In the genomic region with DNA sequence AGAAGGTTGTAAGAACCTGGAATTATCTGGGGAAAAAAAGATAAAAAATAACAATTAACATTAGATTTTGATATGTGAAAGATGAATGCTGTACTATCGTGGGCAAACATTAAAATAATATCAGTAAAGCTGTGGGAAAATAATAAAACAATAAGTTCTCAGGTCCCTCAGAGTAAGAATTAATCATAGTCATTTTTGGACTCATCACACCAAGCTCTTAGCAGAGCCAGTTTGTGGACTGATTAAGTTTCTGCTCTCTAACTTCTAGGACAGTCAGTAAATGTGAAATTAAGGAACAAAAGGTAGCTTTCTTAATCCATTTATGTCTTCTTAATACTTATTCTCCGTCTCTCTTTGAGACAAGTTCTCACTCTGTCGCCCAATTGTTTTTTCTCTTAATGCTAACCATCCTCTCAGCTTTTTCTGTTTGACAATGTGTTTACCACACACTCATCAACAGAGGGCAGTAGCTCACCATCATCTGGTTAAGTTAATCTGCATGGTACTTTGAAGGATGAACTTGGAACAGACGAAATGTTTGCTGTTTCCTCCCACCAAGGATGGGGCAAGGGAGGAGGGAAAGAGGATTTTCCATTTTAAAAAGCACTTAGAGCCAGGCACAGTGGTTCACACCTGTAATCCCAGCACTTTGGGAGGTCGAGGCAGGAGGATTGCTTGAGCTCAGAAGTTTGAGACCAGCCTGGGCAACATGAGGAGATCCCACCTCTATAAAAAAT, we compare ENCODE assay signal across 8 cellular contexts. TPM values are rescaled to one million over a fixed set of nuclear protein-coding genes. Genes with fewer than 3 reads are reported as not detected.
A peak's percentile ranks its signal among the peaks of the same experiment; 100 is the strongest.
DNase-seq lines count a peak whose midpoint lies in the region; ATAC-seq and TF ChIP-seq lines count a peak whose summit lies in the region.

No MANE protein-coding gene starts in this region.

- peak overlapping the region; percentile 1 for H3K4me3 Mint-ChIP-seq in CD4-positive, alpha-beta T cell
- H3K4me3 Mint-ChIP-seq in stimulated activated naive CD8-positive, alpha-beta T cell treated with anti-CD3 and anti-CD28 coated beads, Interleukin-15, Interleukin-2, amounts not matched to agents 100 ng/mL and 50 ng/mL, for 24 hours = peak overlapping the region; percentile 36

- peak in 8 of 10 experiments; percentile 9 to 40 (median 22) for DNase-seq in CD4-positive, alpha-beta T cell
- DNase-seq in NCI-H1694 treated with DMSO at 0.1 percent for 48 hours (lab: John Stamatoyannopoulos, UW) (peak; percentile 72), T-helper 9 cell (peak; percentile 32), coronary artery (ENCODE audit: low spot score) (no peak), left lung (no peak)

- no peaks in the 10 kb centered on the region for H3K9me3 Mint-ChIP-seq in CD4-positive, alpha-beta T cell
- H3K9me3 Mint-ChIP-seq in stimulated activated naive CD8-positive, alpha-beta T cell treated with anti-CD3 and anti-CD28 coated beads, Interleukin-15, Interleukin-2, amounts not matched to agents 100 ng/mL and 50 ng/mL, for 24 hours = no peaks in the 10 kb centered on the region

- no peaks in the 10 kb centered on the region for H3K27me3 Mint-ChIP-seq in CD4-positive, alpha-beta T cell
- peaks cover 28% of the 10 kb centered on the region for H3K27me3 Mint-ChIP-seq in stimulated activated naive CD8-positive, alpha-beta T cell treated with anti-CD3 and anti-CD28 coated beads, Interleukin-15, Interleukin-2, amounts not matched to agents 100 ng/mL and 50 ng/mL, for 24 hours

- no peak overlapping the region for H3K27ac ChIP-seq in CD4-positive, alpha-beta T cell (ENCODE audit: low read depth, low read length)
- no peak overlapping the region for H3K27ac ChIP-seq in coronary artery
- no peak overlapping the region for H3K27ac ChIP-seq in left lung

- POLR2A ChIA-PET in CD4-positive, alpha-beta T cell (lab: Charles Lee) = interaction anchor here (0.9 to 3.9 kb wide), 9 partner anchors 53 to 589 kb away, joined by 3 to 40 read pairs (median 8); a partner anchor contains a TSS

- H3K36me3 Mint-ChIP-seq in CD4-positive, alpha-beta T cell (ENCODE audit: low read depth) = no peaks in the 10 kb centered on the region
- no peaks in the 10 kb centered on the region for H3K36me3 Mint-ChIP-seq in stimulated activated naive CD8-positive, alpha-beta T cell treated with anti-CD3 and anti-CD28 coated beads, Interleukin-15, Interleukin-2, amounts not matched to agents 100 ng/mL and 50 ng/mL, for 24 hours (ENCODE audit: low read depth)

- H3K27ac Mint-ChIP-seq in CD4-positive, alpha-beta T cell = no peak overlapping the region
- H3K27ac Mint-ChIP-seq in stimulated activated naive CD8-positive, alpha-beta T cell treated with anti-CD3 and anti-CD28 coated beads, Interleukin-15, Interleukin-2, amounts not matched to agents 100 ng/mL and 50 ng/mL, for 24 hours = no peak overlapping the region

- ATAC-seq in CD4-positive, alpha-beta T cell (ENCODE audit: poor library complexity) = peak; percentile 88
- peak; percentile 60 for ATAC-seq in GM18520 (IDR thresholded peaks at IDR 0.05; ENCODE audit: unreplicated experiment)
- ATAC-seq in HG02981 (IDR thresholded peaks at IDR 0.05; ENCODE audit: unreplicated experiment) = peak; percentile 78
- peak; percentile 96 for ATAC-seq in left lung

- peak; percentile 62 for TF ChIP-seq CTCF in CD4-positive, alpha-beta T cell (IDR thresholded peaks at IDR 0.05)
- TF ChIP-seq CTCF in coronary artery (IDR thresholded peaks at IDR 0.05) (peak; percentile 35), left lung (IDR thresholded peaks at IDR 0.05) (peak; percentile 65 to 79)

- peaks cover 5% of the 10 kb centered on the region for H3K27me3 ChIP-seq in CD4-positive, alpha-beta T cell (ENCODE audit: control insufficient read depth, insufficient read depth, low read length)
- peaks cover 0 to 22% of the 10 kb centered on the region in 2 donors for H3K27me3 ChIP-seq in left lung

- H3K4me1 Mint-ChIP-seq in CD4-positive, alpha-beta T cell (ENCODE audit: low read depth) = peaks cover 17% of the 10 kb centered on the region
- peaks cover 20% of the 10 kb centered on the region for H3K4me1 Mint-ChIP-seq in stimulated activated naive CD8-positive, alpha-beta T cell treated with anti-CD3 and anti-CD28 coated beads, Interleukin-15, Interleukin-2, amounts not matched to agents 100 ng/mL and 50 ng/mL, for 24 hours (ENCODE audit: low read depth)

- H3K9me3 ChIP-seq in CD4-positive, alpha-beta T cell (ENCODE audit: control insufficient read depth, low read length) = no peaks in the 10 kb centered on the region
- no peaks in the 10 kb centered on the region for H3K9me3 ChIP-seq in left lung

- CTCF ChIA-PET in CD4-positive, alpha-beta T cell (lab: Charles Lee) = interaction anchor here (0.6 to 5.1 kb wide), 34 partner anchors 9 to 911 kb away, joined by 3 to 206 read pairs (median 4); a partner anchor contains a TSS

- intact Hi-C loops in CD4-positive, alpha-beta T cell (cut with DNase I, micrococcal nuclease) = loop anchor here (1.0 to 2.0 kb wide), 6 partner anchors 54 to 590 kb away; a partner anchor contains a TSS
- intact Hi-C loops in left lung (cut with DNase I) = loop anchor here in 1 of 2 donors (2.0 to 10.0 kb wide), 3 partner anchors 156 to 588 kb away; no protein-coding TSS in a partner anchor

- peaks cover 0 to 13% of the 10 kb centered on the region in 2 donors for H3K4me1 ChIP-seq in left lung

- H3K4me3 ChIP-seq in coronary artery (no peak overlapping the region), left lung (no peak overlapping the region)

- no peaks in the 10 kb centered on the region for H3K36me3 ChIP-seq in left lung

RNA-seq across cellular contexts. Expression of a gene that starts 5.3 kb away (rescaled TPM):
- total RNA-seq in CD4-positive, alpha-beta T cell = 1 to 10 TPM; 3.1 TPM
- total RNA-seq in left lung = 10 to 100 TPM; 40.2 to 45.1 TPM

Comparison
In these comparisons a context has a peak if more than half of its experiments do, and no peak if none do; other contexts are left out.
1. DNase-seq: peak in CD4-positive, alpha-beta T cell (8 of 10), NCI-H1694 treated with DMSO at 0.1 percent for 48 hours (single experiment) and T-helper 9 cell (single experiment); none in coronary artery (single experiment) and left lung (0 of 2).
2. RNA of a gene that starts 5.3 kb away (total RNA-seq): 40.2 to 45.1 TPM in left lung; 3.1 TPM in CD4-positive, alpha-beta T cell; every median in the first group is over 10 times any median in the second.
3. Peak in every context shown above with its lines, with median percentiles within 50 percentile points of each other: ATAC-seq and CTCF ChIP-seq.